Comparison of ENCODE assay signal across 8 cellular contexts in genomic region chr7:113087278-113087998, GRCh38. TPM values are rescaled to one million over a fixed set of nuclear protein-coding genes. Genes with fewer than 3 reads are reported as not detected.
DNase-seq lines count a peak whose midpoint lies in the region; ATAC-seq and TF ChIP-seq lines count a peak whose summit lies in the region.

No MANE protein-coding gene starts in this region.

- no peaks in the 10 kb centered on the region for H3K79me2 ChIP-seq in ACC112 (ENCODE audit: control insufficient read depth, insufficient read depth, low read length, unreplicated experiment)

- H3K4me1 Mint-ChIP-seq in HFFc6 (ENCODE audit: low read depth): peaks cover 30% of the 10 kb centered on the region

- H3K4me1 ChIP-seq in ACC112 (ENCODE audit: control insufficient read depth, insufficient read depth, low read length, unreplicated experiment): peaks cover 9% of the 10 kb centered on the region
- H3K4me1 ChIP-seq in psoas muscle: no peaks in the 10 kb centered on the region

- no peaks in the 10 kb centered on the region for H3K36me3 ChIP-seq in ACC112 (ENCODE audit: insufficient read depth, low read length)
- H3K36me3 ChIP-seq in SK-N-MC (ENCODE audit: insufficient read depth, low read length): no peaks in the 10 kb centered on the region
- H3K36me3 ChIP-seq in psoas muscle (ENCODE audit: insufficient read depth in 1 of 2, low read depth in 1 of 2): no peaks in the 10 kb centered on the region

- H3K27ac ChIP-seq in ACC112 (ENCODE audit: low read depth, low read length) (peak overlapping the region; percentile 91), SK-N-MC (peak overlapping the region; percentile 93), psoas muscle (peak overlapping the region; percentile 16)

- intact Hi-C loops in psoas muscle (cut with DNase I): no loop called here

- H3K36me3 Mint-ChIP-seq in HFFc6 (ENCODE audit: low read depth): no peaks in the 10 kb centered on the region

- H3K9me3 ChIP-seq in SK-N-MC (ENCODE audit: low read depth, low read length) (no peaks in the 10 kb centered on the region), psoas muscle (no peaks in the 10 kb centered on the region)

- H3K9ac ChIP-seq in SK-N-MC (ENCODE audit: insufficient read length): peak overlapping the region; percentile 77

- WGBS in psoas muscle, 3 donors: 20 to 25% (median 24%) methylated on average over 12 of the region's 12 CpGs

- no peaks in the 10 kb centered on the region for H3K9me3 Mint-ChIP-seq in HFFc6

- H3K4me3 Mint-ChIP-seq in HFFc6: peak overlapping the region; percentile 93

- ATAC-seq in psoas muscle (peak; percentile 54 to 86 (median 63)), HG03045 (IDR thresholded peaks at IDR 0.05; ENCODE audit: unreplicated experiment) (no peak)

- H3K27me3 ChIP-seq in ACC112 (ENCODE audit: insufficient read depth, low read length) (no peaks in the 10 kb centered on the region), psoas muscle (ENCODE audit: insufficient read depth in 3 of 3, low read length in 2 of 3) (peaks cover 0 to 11% (median 0%) of the 10 kb centered on the region in 3 donors)

- TF ChIP-seq CTCF in HFFc6 (IDR thresholded peaks at IDR 0.05): no peak
- TF ChIP-seq CTCF in psoas muscle (IDR thresholded peaks at IDR 0.05): no peak

- H3K4me3 ChIP-seq in ACC112 (ENCODE audit: low read depth, low read length): peak overlapping the region; percentile 81
- peak overlapping the region; percentile 69 for H3K4me3 ChIP-seq in SK-N-MC
- H3K4me3 ChIP-seq in psoas muscle: peak overlapping the region; percentile 64

- H3K27me3 Mint-ChIP-seq in HFFc6 (ENCODE audit: insufficient read depth): peaks cover 2% of the 10 kb centered on the region; the same call in 1 of the 2 replicates

- H2AFZ ChIP-seq in ACC112 (ENCODE audit: low read length, unreplicated experiment): peak overlapping the region; percentile 66

- DNase-seq in HFFc6 (peak; percentile 93), SK-N-MC (ENCODE audit: low read depth, low spot score) (peak; percentile 83), fibroblast of peridontal ligament (ENCODE audit: extremely low read depth) (peak; percentile 97), psoas muscle (no peak), 8988T (no peak)
- DNase-seq in activated CD8-positive, alpha-beta memory T cell treated with anti-CD3 and anti-CD28 coated beads for 24 hours: no peak

- H3K27ac Mint-ChIP-seq in HFFc6: peak overlapping the region; percentile 98

RNA-seq across cellular contexts. Expression of gene GPR85, which starts 0.8 kb away (rescaled TPM):
- 1 to 10 TPM; 2.7 to 5.6 (median 3.5) TPM for total RNA-seq in HFFc6 (2021; fragmentation: NEBNext Ultra II Directional; extraction: Animal tissue kit (Norgen Biotek cat#: 25700))
- total RNA-seq in psoas muscle: under 1 TPM in 2 of 4 donors, not detected in 2; 0.15 to 0.19 TPM
- under 1 TPM in 2 of 3 donors, not detected in 1; 0.09 to 0.19 TPM for polyA plus RNA-seq in psoas muscle

RNA-seq across cellular contexts. Expression of gene SMIM30, which starts 30.9 kb away (rescaled TPM):
- total RNA-seq in HFFc6 (2021; fragmentation: NEBNext Ultra II Directional; extraction: Animal tissue kit (Norgen Biotek cat#: 25700)): 10 to 100 TPM; 52.0 to 74.2 (median 60.6) TPM
- total RNA-seq in psoas muscle: 10 to 100 TPM; 60.9 to 72.1 (median 65.6) TPM
- polyA plus RNA-seq in psoas muscle: 100 to 1,000 TPM in 1 of 3 donors, 10 to 100 TPM in 2; 56.2 to 115 (median 77.2) TPM

Comparison
In these comparisons a context has a peak if more than half of its experiments do, and no peak if none do; other contexts are left out.
1. H3K27ac ChIP-seq: peak in every context shown above with its lines; median percentile 93 in SK-N-MC; 91 in ACC112; 16 in psoas muscle.
2. DNase-seq: peak in HFFc6 (single experiment), SK-N-MC (single experiment) and fibroblast of peridontal ligament (single experiment); none in psoas muscle (0 of 2), activated CD8-positive, alpha-beta memory T cell treated with anti-CD3 and anti-CD28 coated beads for 24 hours (single experiment) and 8988T (single experiment).
3. Peak in every context shown above with its lines, with median percentiles within 50 percentile points of each other: H3K4me3 ChIP-seq.